35 cellular contexts compared by ENCODE assay signal in genomic region chr11:3170756-3171670, GRCh38. TPM values are rescaled to one million over a fixed set of nuclear protein-coding genes. Genes with fewer than 3 reads are reported as not detected.
DNase-seq lines count a peak whose midpoint lies in the region; ATAC-seq and TF ChIP-seq lines count a peak whose summit lies in the region.
"Had no signal": no experiment of that assay in that cellular context is flagged by ENCODE, and none has a peak within 500 bp of the region (broad histone marks: within the 10 kb centered on the region; RNA-seq: fewer than 3 reads in every experiment).

No MANE protein-coding gene starts in this region.

- H3K4me1 ChIP-seq in lower lobe of right lung (peaks cover 9% of the 10 kb centered on the region), thymus (ENCODE audit: control insufficient read depth, insufficient read depth, low read length) (peaks cover 55% of the 10 kb centered on the region), ascending aorta (peaks cover 3 to 16% of the 10 kb centered on the region in 2 donors)

- H3K27me3 Mint-ChIP-seq in activated naive CD8-positive, alpha-beta T cell: no peaks in the 10 kb centered on the region
- no peaks in the 10 kb centered on the region for H3K27me3 Mint-ChIP-seq in activated naive CD8-positive, alpha-beta T cell treated with anti-CD3 and anti-CD28 coated beads for 36 hours

- peak overlapping the region; percentile 22 for H3K27ac Mint-ChIP-seq in activated naive CD8-positive, alpha-beta T cell
- H3K27ac Mint-ChIP-seq in activated naive CD8-positive, alpha-beta T cell treated with anti-CD3 and anti-CD28 coated beads for 36 hours: no peak overlapping the region
- H3K27ac Mint-ChIP-seq: activated CD4-positive, alpha-beta memory T cell treated with anti-CD3 and anti-CD28 coated beads for 36 hours; CD8-positive, alpha-beta memory T cell; mesothelial cell of epicardium; naive B cell; stimulated activated effector memory CD8-positive, alpha-beta T cell treated with anti-CD3 and anti-CD28 coated beads, Interleukin-12 subunit alpha, Interleukin-12 subunit beta, amount 100 ng/mL, for 72 hours; T-helper 1 cell treated with Interleukin-12 subunit alpha and Interleukin-12 subunit beta and Interleukin-4 antibody, amounts not matched to agents 30 μg/mL and 1 μg/mL, for 36 hours had no signal

- peak overlapping the region; percentile 46 for H3K4me3 Mint-ChIP-seq in activated naive CD8-positive, alpha-beta T cell
- no peak overlapping the region for H3K4me3 Mint-ChIP-seq in activated naive CD8-positive, alpha-beta T cell treated with anti-CD3 and anti-CD28 coated beads for 36 hours
- H3K4me3 Mint-ChIP-seq: activated CD4-positive, alpha-beta memory T cell treated with anti-CD3 and anti-CD28 coated beads for 36 hours; immature natural killer cell; mesothelial cell of epicardium; naive B cell; T-helper 1 cell treated with Interleukin-12 subunit alpha and Interleukin-12 subunit beta and Interleukin-4 antibody, amounts not matched to agents 30 μg/mL and 1 μg/mL, for 36 hours had no signal

- H3K4me3 ChIP-seq in H7 (ENCODE audit: insufficient read depth, low read depth, low read length) (no peak overlapping the region), lower lobe of right lung (no peak overlapping the region), thymus (ENCODE audit: low read length) (peak overlapping the region; percentile 8), ascending aorta (no peak overlapping the region)
- H3K4me3 ChIP-seq: gastroesophageal sphincter, pancreas had no signal

- peaks cover 28% of the 10 kb centered on the region for H3K4me1 Mint-ChIP-seq in activated naive CD8-positive, alpha-beta T cell (ENCODE audit: low read depth)
- peaks cover 19% of the 10 kb centered on the region for H3K4me1 Mint-ChIP-seq in activated naive CD8-positive, alpha-beta T cell treated with anti-CD3 and anti-CD28 coated beads for 36 hours

- ATAC-seq in lower lobe of right lung (no peak), GM21737 (IDR thresholded peaks at IDR 0.05; ENCODE audit: unreplicated experiment) (no peak)
- ATAC-seq: activated CD4-positive, CD25-positive, alpha-beta regulatory T cell treated with anti-CD3 and anti-CD28 coated beads, Interleukin-2, amount 50 U/mL, for 24 hours; gastroesophageal sphincter; left lobe of liver; stimulated activated effector memory CD8-positive, alpha-beta T cell treated with anti-CD3 and anti-CD28 coated beads, Interleukin-12 subunit alpha, Interleukin-12 subunit beta, amount 100 ng/mL, for 72 hours had no signal

- no peaks in the 10 kb centered on the region for H3K9me3 ChIP-seq in lower lobe of right lung
- no peaks in the 10 kb centered on the region for H3K9me3 ChIP-seq in thymus (ENCODE audit: control insufficient read depth)
- no peaks in the 10 kb centered on the region for H3K9me3 ChIP-seq in ascending aorta
- H3K9me3 ChIP-seq: adrenal gland, pancreas had no signal

- no peak overlapping the region for H3K27ac ChIP-seq in lower lobe of right lung
- peak overlapping the region; percentile 50 for H3K27ac ChIP-seq in thymus (ENCODE audit: low read depth)
- H3K27ac ChIP-seq in ascending aorta: no peak overlapping the region
- H3K27ac ChIP-seq: brain microvascular endothelial cell, pancreas, vagina had no signal

- 45% methylated on average over 24 of the region's 24 CpGs for WGBS in thymus

- no peaks in the 10 kb centered on the region for H3K36me3 ChIP-seq in H7 (replicated peaks; ENCODE audit: control insufficient read depth, insufficient read depth, low read length)
- H3K36me3 ChIP-seq in lower lobe of right lung: no peaks in the 10 kb centered on the region
- H3K36me3 ChIP-seq in thymus (ENCODE audit: control insufficient read depth, insufficient read depth): no peaks in the 10 kb centered on the region
- no peaks in the 10 kb centered on the region for H3K36me3 ChIP-seq in ascending aorta
- H3K36me3 ChIP-seq: adrenal gland, brain microvascular endothelial cell, gastroesophageal sphincter, pancreas, vagina had no signal

- TF ChIP-seq CTCF in lower lobe of right lung (IDR thresholded peaks at IDR 0.05): no peak
- no peak for TF ChIP-seq CTCF in ascending aorta (IDR thresholded peaks at IDR 0.05)

- intact Hi-C loops in lower lobe of right lung (cut with DNase I): no loop called here
- intact Hi-C loops in ascending aorta (cut with DNase I): loop anchor here (5.0 kb wide), 1 partner anchor 46 kb away; the partner anchor contains the start of gene MRGPRG

- peaks cover 4% of the 10 kb centered on the region for H3K36me3 Mint-ChIP-seq in activated naive CD8-positive, alpha-beta T cell
- no peaks in the 10 kb centered on the region for H3K36me3 Mint-ChIP-seq in activated naive CD8-positive, alpha-beta T cell treated with anti-CD3 and anti-CD28 coated beads for 36 hours
- H3K36me3 Mint-ChIP-seq: activated CD4-positive, alpha-beta memory T cell treated with anti-CD3 and anti-CD28 coated beads for 36 hours; mesothelial cell of epicardium; stimulated activated effector memory CD8-positive, alpha-beta T cell treated with anti-CD3 and anti-CD28 coated beads, Interleukin-12 subunit alpha, Interleukin-12 subunit beta, amount 100 ng/mL, for 72 hours had no signal

- H3K27me3 ChIP-seq in H7 (ENCODE audit: control insufficient read depth, insufficient read depth, low read length) (peaks cover 1% of the 10 kb centered on the region; the same call in 1 of the 2 replicates), lower lobe of right lung (ENCODE audit: low read depth) (peaks cover 5% of the 10 kb centered on the region), thymus (ENCODE audit: control insufficient read depth, insufficient read depth) (no peaks in the 10 kb centered on the region), ascending aorta (no peaks in the 10 kb centered on the region)
- H3K27me3 ChIP-seq: adrenal gland, gastroesophageal sphincter, pancreas, vagina had no signal

- no peak for DNase-seq in activated naive CD8-positive, alpha-beta T cell treated with anti-CD3 and anti-CD28 coated beads for 36 hours
- DNase-seq in H7 (peak; percentile 39), lower lobe of right lung (peak; percentile 32), ascending aorta (ENCODE audit: low spot score in 2 of 2) (no peak)
- DNase-seq in activated T-cell treated with anti-CD3 and anti-CD28 coated beads, Interleukin-2, amount 50 U/mL, for 1 hour: no peak
- DNase-seq: activated CD4-positive, alpha-beta memory T cell treated with anti-CD3 and anti-CD28 coated beads for 36 hours; adrenal gland; AML-193; brain microvascular endothelial cell; HCEC 1CT; hypothalamus; immature natural killer cell; naive B cell; NCI-H1105; NCI-H187 treated with DMSO at 0.1 percent for 48 hours; NCI-H524 treated with DMSO at 0.1 percent for 48 hours; stimulated activated CD4-positive, alpha-beta T cell treated with anti-CD3 and anti-CD28 coated beads, Interleukin-4, amount 100 ng/mL, for 24 hours had no signal

- no peaks in the 10 kb centered on the region for H3K9me3 Mint-ChIP-seq in activated naive CD8-positive, alpha-beta T cell (ENCODE audit: low read depth)
- peaks cover 4% of the 10 kb centered on the region for H3K9me3 Mint-ChIP-seq in activated naive CD8-positive, alpha-beta T cell treated with anti-CD3 and anti-CD28 coated beads for 36 hours

RNA-seq across cellular contexts. Expression of gene OSBPL5, which starts 5.9 kb away (rescaled TPM):
- 1 to 10 TPM; 6.6 to 7.3 TPM for total RNA-seq in activated naive CD8-positive, alpha-beta T cell treated with anti-CD3 and anti-CD28 coated beads for 36 hours
- total RNA-seq in H7 (2014; rRNA removed; shearing (Covaris generic)): 21.1 and 23.7 TPM in 2 replicates
- total RNA-seq in lower lobe of right lung (46.2 TPM), ascending aorta (92.0 TPM)
- polyA plus RNA-seq in thymus: 28.2 TPM

RNA-seq across cellular contexts. Expression of gene MRGPRG, which starts 47.6 kb away (rescaled TPM):
- not detected for total RNA-seq in activated naive CD8-positive, alpha-beta T cell treated with anti-CD3 and anti-CD28 coated beads for 36 hours
- not detected in 2 replicates for total RNA-seq in H7 (2014; rRNA removed; shearing (Covaris generic))
- total RNA-seq in lower lobe of right lung (not detected), ascending aorta (not detected)
- polyA plus RNA-seq in thymus: not detected
- total RNA-seq: activated CD4-positive, alpha-beta memory T cell treated with anti-CD3 and anti-CD28 coated beads for 36 hours; adrenal gland; CD8-positive, alpha-beta memory T cell; endothelial cell of umbilical vein; fibroblast of lung; G401; gastroesophageal sphincter; left lobe of liver; M059J; mesothelial cell of epicardium; pancreas; right cardiac atrium; SK-MEL-5; vagina had no signal
- polyA plus RNA-seq: adrenal gland; CD8-positive, alpha-beta memory T cell; endothelial cell of umbilical vein; fibroblast of lung; immature natural killer cell; pancreas; right cardiac atrium had no signal

Comparison
In these comparisons a context has a peak if more than half of its experiments do, and no peak if none do; other contexts are left out.
1. DNase-seq: peak in H7 (single experiment) and lower lobe of right lung (single experiment); none in activated naive CD8-positive, alpha-beta T cell treated with anti-CD3 and anti-CD28 coated beads for 36 hours (single experiment), activated T-cell treated with anti-CD3 and anti-CD28 coated beads, Interleukin-2, amount 50 U/mL, for 1 hour (single experiment) and ascending aorta (0 of 2).